8 cellular contexts compared by ENCODE assay signal in the genomic region with DNA sequence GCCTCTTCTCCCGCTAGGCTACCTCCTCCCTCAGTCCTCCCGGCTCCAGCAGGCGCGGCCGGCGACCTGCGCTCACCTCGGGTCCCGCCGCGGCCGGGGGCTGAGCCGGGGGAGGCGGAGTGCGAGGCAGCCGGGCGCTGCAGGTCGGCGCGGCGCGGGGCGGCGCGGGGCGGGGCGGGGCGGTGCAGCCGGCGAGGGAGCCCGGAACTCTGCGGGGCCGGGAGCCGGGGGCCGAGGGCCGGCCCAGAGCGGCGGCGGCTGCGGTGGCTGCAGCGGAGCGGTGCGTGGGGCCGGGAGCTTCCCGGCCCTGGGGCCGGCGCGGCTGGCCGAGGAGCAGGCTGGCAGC. TPM values are rescaled to one million over a fixed set of nuclear protein-coding genes. Genes with fewer than 3 reads are reported as not detected.
DNase-seq lines count a peak whose midpoint lies in the region; ATAC-seq and TF ChIP-seq lines count a peak whose summit lies in the region.

No MANE protein-coding gene starts in this region.

- peaks cover 15% of the 10 kb centered on the region; the same call in 1 of the 2 replicates for H3K79me2 ChIP-seq in KMS-11 (ENCODE audit: insufficient read depth, low read depth)
- H3K79me2 ChIP-seq in trophoblast cell (ENCODE audit: control insufficient read depth, insufficient read depth, low read length, poor library complexity): peaks cover 10% of the 10 kb centered on the region

- peak overlapping the region; percentile 45; the same call in 1 of the 2 replicates for H3K9ac ChIP-seq in KMS-11
- peak overlapping the region; percentile 6 for H3K9ac ChIP-seq in trophoblast cell (ENCODE audit: low read length)

- ATAC-seq in GM21786 (IDR thresholded peaks at IDR 0.05; ENCODE audit: unreplicated experiment): peak; percentile 21
- peak; percentile 49 for ATAC-seq in foreskin keratinocyte

- peak overlapping the region; percentile 83 for H4K12ac ChIP-seq in trophoblast cell (ENCODE audit: low read depth, low read length)

- peak overlapping the region; percentile 89 for H4K91ac ChIP-seq in trophoblast cell (ENCODE audit: low read depth, low read length)

- H3K14ac ChIP-seq in trophoblast cell (ENCODE audit: low read length): peak overlapping the region; percentile 92

- H3K4ac ChIP-seq in trophoblast cell (ENCODE audit: low read depth, low read length): peak overlapping the region; percentile 47

- H4K20me1 ChIP-seq in KMS-11 (ENCODE audit: insufficient read depth): no peaks in the 10 kb centered on the region

- H3K18ac ChIP-seq in trophoblast cell (ENCODE audit: low read length): peak overlapping the region; percentile 97

- WGBS in trophoblast cell (ENCODE audit: extremely low coverage, insufficient coverage, insufficient read length): no CpG with 5 or more reads among the region's 49 CpGs

- peaks cover 14% of the 10 kb centered on the region for H3K79me1 ChIP-seq in trophoblast cell (ENCODE audit: low read length)

- H3K23ac ChIP-seq in trophoblast cell (ENCODE audit: low read length): no peak overlapping the region

- no peaks in the 10 kb centered on the region for H3K9me3 ChIP-seq in trophoblast cell (ENCODE audit: insufficient read depth, low read depth, low read length)

- no peak for DNase-seq in GM12865 (ENCODE audit: low read depth)
- peak; percentile 55 for DNase-seq in activated T-helper 9 cell treated with anti-CD3 and anti-CD28 coated beads, Interleukin-2, amount 50 U/mL, for 16 hours (ENCODE audit: low read depth)
- no peak for DNase-seq in foreskin keratinocyte
- peak; percentile 37 to 70 for DNase-seq in trophoblast cell
- DNase-seq in glomerular visceral epithelial cell (ENCODE audit: extremely low spot score): no peak
- DNase-seq in SIG-M5 (lab: John Stamatoyannopoulos, UW): no peak

- H2AFZ ChIP-seq in KMS-11 (ENCODE audit: low read depth) (peak overlapping the region; percentile 76; the same call in 1 of the 2 replicates), trophoblast cell (ENCODE audit: insufficient read depth, low read length, poor library complexity) (peak overlapping the region; percentile 91)

- H2BK5ac ChIP-seq in trophoblast cell (ENCODE audit: low read depth, low read length, poor library complexity): peak overlapping the region; percentile 93

- peak overlapping the region; percentile 72 for H2AK5ac ChIP-seq in trophoblast cell (ENCODE audit: low read length)

- TF ChIP-seq CTCF in GM12865 (IDR thresholded peaks at IDR 0.05; ENCODE audit: insufficient read depth, low read depth, low read length, missing control alignments) (no peak), KMS-11 (conservative IDR thresholded peaks at IDR 0.05; ENCODE audit: low read depth, low read length) (no peak), foreskin keratinocyte (conservative IDR thresholded peaks at IDR 0.05) (no peak)

- H3K27ac ChIP-seq in KMS-11 (no peak overlapping the region), foreskin keratinocyte (peak overlapping the region; percentile 58), trophoblast cell (ENCODE audit: low read depth, low read length) (peak overlapping the region; percentile 92)

- H3K36me3 ChIP-seq in KMS-11 (ENCODE audit: insufficient read depth) (no peaks in the 10 kb centered on the region), trophoblast cell (ENCODE audit: control insufficient read depth in 1 of 2, insufficient read depth in 2 of 2, low read length in 2 of 2) (no peaks in the 10 kb centered on the region)

- H3K4me3 ChIP-seq in GM12865 (ENCODE audit: low read depth, low read length) (peak overlapping the region; percentile 80), KMS-11 (IDR thresholded peaks at IDR 0.05; ENCODE audit: insufficient read depth, low read depth, low read length) (peak overlapping the region; percentile 38), trophoblast cell (ENCODE audit: low read depth, low read length) (peak overlapping the region; percentile 89)

- peak overlapping the region; percentile 72 for H2BK120ac ChIP-seq in trophoblast cell (ENCODE audit: insufficient read depth, low read length, poor library complexity)

- H3K4me1 ChIP-seq in KMS-11 (ENCODE audit: low read depth, poor library complexity, severe bottlenecking) (peaks cover 29% of the 10 kb centered on the region), foreskin keratinocyte (peaks cover 24% of the 10 kb centered on the region), trophoblast cell (ENCODE audit: control insufficient read depth in 1 of 2, insufficient read depth in 2 of 2, low read length in 2 of 2) (peaks cover 0 to 10% of the 10 kb centered on the region in 2 experiments)

- H2BK12ac ChIP-seq in trophoblast cell (ENCODE audit: low read length): no peak overlapping the region

- peak overlapping the region; percentile 86 for H4K8ac ChIP-seq in trophoblast cell (ENCODE audit: low read depth, low read length)

- no peak overlapping the region for H3K4me2 ChIP-seq in KMS-11
- peak overlapping the region; percentile 92 for H3K4me2 ChIP-seq in trophoblast cell (ENCODE audit: low read length)

- H3K27me3 ChIP-seq in KMS-11 (ENCODE audit: insufficient read depth, low read depth) (no peaks in the 10 kb centered on the region), foreskin keratinocyte (no peaks in the 10 kb centered on the region), trophoblast cell (ENCODE audit: insufficient read depth, low read length) (no peaks in the 10 kb centered on the region)

RNA-seq across cellular contexts. Expression of gene ACVR1, which starts 0.4 kb away (rescaled TPM):
- 24.4 and 28.3 TPM in 2 replicates for total RNA-seq in foreskin keratinocyte
- 13.2 and 13.7 TPM in 2 replicates for polyA plus RNA-seq in foreskin keratinocyte
- 25.7 and 27.4 TPM in 2 replicates for polyA plus RNA-seq in trophoblast cell (2013)

Comparison
In these comparisons a context has a peak if more than half of its experiments do, and no peak if none do; other contexts are left out.
1. DNase-seq: peak in activated T-helper 9 cell treated with anti-CD3 and anti-CD28 coated beads, Interleukin-2, amount 50 U/mL, for 16 hours (single experiment) and trophoblast cell (2 of 2); none in GM12865 (single experiment), foreskin keratinocyte (0 of 2), glomerular visceral epithelial cell (single experiment) and SIG-M5 (single experiment).
2. H3K4me3 ChIP-seq: peak in every context shown above with its lines; median percentile 89 in trophoblast cell; 80 in GM12865; 38 in KMS-11.